1 cellular context compared by ENCODE assay signal in the genomic region with DNA sequence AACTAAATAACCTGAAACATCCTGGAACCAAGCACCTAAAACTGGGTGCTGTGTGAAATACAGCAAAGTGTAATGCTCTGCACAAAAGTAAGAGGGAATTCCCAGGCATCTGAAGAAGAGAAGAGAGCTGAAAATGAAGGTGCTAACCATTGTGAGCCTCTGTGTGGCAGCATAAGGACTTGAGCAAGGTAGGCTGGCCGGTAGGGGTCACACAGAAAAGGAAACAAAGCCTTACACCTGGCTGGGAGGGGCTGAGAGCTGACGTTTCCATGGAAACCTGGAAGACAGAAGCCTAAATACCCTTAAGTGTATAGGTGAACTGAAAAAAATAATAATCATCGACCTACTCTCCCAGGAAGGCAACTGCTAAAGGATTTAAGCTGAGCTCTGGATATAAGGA.
TF ChIP-seq lines count a peak whose summit lies in the region.

No MANE protein-coding gene starts in this region.

TF ChIP-seq in GM23338, 12 proteins besides CTCF, POLR2A, EP300 and RAD21 (continued from another document):
- TF ChIP-seq, protein P1, sequence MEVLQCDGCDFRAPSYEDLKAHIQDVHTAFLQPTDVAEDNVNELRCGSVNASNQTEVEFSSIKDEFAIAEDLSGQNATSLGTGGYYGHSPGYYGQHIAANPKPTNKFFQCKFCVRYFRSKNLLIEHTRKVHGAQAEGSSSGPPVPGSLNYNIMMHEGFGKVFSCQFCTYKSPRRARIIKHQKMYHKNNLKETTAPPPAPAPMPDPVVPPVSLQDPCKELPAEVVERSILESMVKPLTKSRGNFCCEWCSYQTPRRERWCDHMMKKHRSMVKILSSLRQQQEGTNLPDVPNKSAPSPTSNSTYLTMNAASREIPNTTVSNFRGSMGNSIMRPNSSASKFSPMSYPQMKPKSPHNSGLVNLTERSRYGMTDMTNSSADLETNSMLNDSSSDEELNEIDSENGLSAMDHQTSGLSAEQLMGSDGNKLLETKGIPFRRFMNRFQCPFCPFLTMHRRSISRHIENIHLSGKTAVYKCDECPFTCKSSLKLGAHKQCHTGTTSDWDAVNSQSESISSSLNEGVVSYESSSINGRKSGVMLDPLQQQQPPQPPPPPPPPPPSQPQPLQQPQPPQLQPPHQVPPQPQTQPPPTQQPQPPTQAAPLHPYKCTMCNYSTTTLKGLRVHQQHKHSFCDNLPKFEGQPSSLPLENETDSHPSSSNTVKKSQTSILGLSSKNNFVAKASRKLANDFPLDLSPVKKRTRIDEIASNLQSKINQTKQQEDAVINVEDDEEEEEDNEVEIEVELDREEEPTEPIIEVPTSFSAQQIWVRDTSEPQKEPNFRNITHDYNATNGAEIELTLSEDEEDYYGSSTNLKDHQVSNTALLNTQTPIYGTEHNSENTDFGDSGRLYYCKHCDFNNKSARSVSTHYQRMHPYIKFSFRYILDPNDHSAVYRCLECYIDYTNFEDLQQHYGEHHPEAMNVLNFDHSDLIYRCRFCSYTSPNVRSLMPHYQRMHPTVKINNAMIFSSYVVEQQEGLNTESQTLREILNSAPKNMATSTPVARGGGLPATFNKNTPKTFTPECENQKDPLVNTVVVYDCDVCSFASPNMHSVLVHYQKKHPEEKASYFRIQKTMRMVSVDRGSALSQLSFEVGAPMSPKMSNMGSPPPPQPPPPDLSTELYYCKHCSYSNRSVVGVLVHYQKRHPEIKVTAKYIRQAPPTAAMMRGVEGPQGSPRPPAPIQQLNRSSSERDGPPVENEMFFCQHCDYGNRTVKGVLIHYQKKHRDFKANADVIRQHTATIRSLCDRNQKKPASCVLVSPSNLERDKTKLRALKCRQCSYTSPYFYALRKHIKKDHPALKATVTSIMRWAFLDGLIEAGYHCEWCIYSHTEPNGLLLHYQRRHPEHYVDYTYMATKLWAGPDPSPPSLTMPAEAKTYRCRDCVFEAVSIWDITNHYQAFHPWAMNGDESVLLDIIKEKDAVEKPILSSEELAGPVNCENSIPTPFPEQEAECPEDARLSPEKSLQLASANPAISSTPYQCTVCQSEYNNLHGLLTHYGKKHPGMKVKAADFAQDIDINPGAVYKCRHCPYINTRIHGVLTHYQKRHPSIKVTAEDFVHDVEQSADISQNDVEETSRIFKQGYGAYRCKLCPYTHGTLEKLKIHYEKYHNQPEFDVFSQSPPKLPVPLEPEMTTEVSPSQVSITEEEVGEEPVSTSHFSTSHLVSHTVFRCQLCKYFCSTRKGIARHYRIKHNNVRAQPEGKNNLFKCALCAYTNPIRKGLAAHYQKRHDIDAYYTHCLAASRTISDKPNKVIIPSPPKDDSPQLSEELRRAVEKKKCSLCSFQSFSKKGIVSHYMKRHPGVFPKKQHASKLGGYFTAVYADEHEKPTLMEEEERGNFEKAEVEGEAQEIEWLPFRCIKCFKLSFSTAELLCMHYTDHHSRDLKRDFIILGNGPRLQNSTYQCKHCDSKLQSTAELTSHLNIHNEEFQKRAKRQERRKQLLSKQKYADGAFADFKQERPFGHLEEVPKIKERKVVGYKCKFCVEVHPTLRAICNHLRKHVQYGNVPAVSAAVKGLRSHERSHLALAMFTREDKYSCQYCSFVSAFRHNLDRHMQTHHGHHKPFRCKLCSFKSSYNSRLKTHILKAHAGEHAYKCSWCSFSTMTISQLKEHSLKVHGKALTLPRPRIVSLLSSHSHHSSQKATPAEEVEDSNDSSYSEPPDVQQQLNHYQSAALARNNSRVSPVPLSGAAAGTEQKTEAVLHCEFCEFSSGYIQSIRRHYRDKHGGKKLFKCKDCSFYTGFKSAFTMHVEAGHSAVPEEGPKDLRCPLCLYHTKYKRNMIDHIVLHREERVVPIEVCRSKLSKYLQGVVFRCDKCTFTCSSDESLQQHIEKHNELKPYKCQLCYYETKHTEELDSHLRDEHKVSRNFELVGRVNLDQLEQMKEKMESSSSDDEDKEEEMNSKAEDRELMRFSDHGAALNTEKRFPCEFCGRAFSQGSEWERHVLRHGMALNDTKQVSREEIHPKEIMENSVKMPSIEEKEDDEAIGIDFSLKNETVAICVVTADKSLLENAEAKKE (CRISPR knock-in tag; IDR thresholded peaks at IDR 0.05) = no peak
- no peak for TF ChIP-seq EZH2phosphoT487 (IDR thresholded peaks at IDR 0.05; ENCODE audit: unreplicated experiment)
